19 cellular contexts compared by ENCODE assay signal in the genomic region with DNA sequence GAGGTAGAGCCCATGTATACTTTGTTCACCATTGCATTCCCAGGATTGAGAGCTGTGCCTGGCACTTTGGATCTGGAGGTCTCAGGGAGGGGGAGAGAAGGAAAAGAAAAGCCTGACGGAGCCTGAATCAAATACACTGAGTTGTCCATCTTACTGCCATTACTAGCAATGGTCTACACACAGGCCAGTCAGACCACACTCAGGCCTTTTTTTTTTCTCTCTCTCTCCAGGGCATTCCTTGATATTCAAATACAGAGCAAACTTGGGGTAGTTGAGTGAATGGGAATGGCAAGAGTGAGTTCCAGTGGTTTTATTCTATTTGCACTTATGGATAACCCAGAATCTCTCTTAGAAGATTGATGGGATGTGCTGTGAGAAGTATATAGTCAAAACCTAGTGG. TPM values are rescaled to one million over a fixed set of nuclear protein-coding genes. Genes with fewer than 3 reads are reported as not detected.
DNase-seq lines count a peak whose midpoint lies in the region; ATAC-seq and TF ChIP-seq lines count a peak whose summit lies in the region.
"Had no signal": no experiment of that assay in that cellular context is flagged by ENCODE, and none has a peak within 500 bp of the region (broad histone marks: within the 10 kb centered on the region; RNA-seq: fewer than 3 reads in every experiment).

No MANE protein-coding gene starts in this region.

- H2AFZ ChIP-seq in neural progenitor cell (replicated peaks), result peak overlapping the region; percentile 13

- H3K27me3 ChIP-seq in neural progenitor cell, result no peaks in the 10 kb centered on the region
- H3K27me3 ChIP-seq: BLaER1 treated with 17β-estradiol and CSF1 and Interleukin-3, amounts not matched to agents 10 nM and 100 nM had no signal

- no peak overlapping the region for H3K4me3 ChIP-seq in neural progenitor cell
- H3K4me3 ChIP-seq: BLaER1 treated with 17β-estradiol and CSF1 and Interleukin-3, amounts not matched to agents 10 nM and 100 nM; GM12878; K562 had no signal

- ATAC-seq in HG02870 (IDR thresholded peaks at IDR 0.05; ENCODE audit: unreplicated experiment) (no peak), HG03108 (IDR thresholded peaks at IDR 0.05; ENCODE audit: unreplicated experiment) (no peak)
- ATAC-seq: CD8-positive, alpha-beta T cell; GM12878; K562 had no signal

- DNase-seq in chondrocyte (ENCODE audit: low spot score), result no peak
- DNase-seq in neural progenitor cell (ENCODE audit: low spot score), result peak; percentile 32
- DNase-seq in DMS 273 treated with DMSO at 0.1 percent for 48 hours (lab: John Stamatoyannopoulos, UW), result no peak
- DNase-seq: 8988T; Calu3; CD8-positive, alpha-beta T cell; DMS53; DND-41; EL; HCEC 1CT; IMR-90 had no signal

- H3K4me1 ChIP-seq in neural progenitor cell, result peaks cover 8% of the 10 kb centered on the region
- H3K4me1 ChIP-seq: BLaER1 treated with 17β-estradiol and CSF1 and Interleukin-3, amounts not matched to agents 10 nM and 100 nM had no signal

- H3K9me3 Mint-ChIP-seq in chondrocyte (ENCODE audit: low read depth) (peaks cover 2% of the 10 kb centered on the region), neural progenitor cell (peaks cover 15% of the 10 kb centered on the region)
- H3K9me3 Mint-ChIP-seq: CD8-positive, alpha-beta T cell had no signal

- peaks cover 37% of the 10 kb centered on the region for H3K4me1 Mint-ChIP-seq in chondrocyte (ENCODE audit: low read depth)
- no peaks in the 10 kb centered on the region for H3K4me1 Mint-ChIP-seq in neural progenitor cell
- H3K4me1 Mint-ChIP-seq: B cell had no signal

- H3K27ac ChIP-seq in 22Rv1 (peak overlapping the region; percentile 11; the same call in 1 of the 2 replicates), neural progenitor cell (no peak overlapping the region), temporal lobe (ENCODE audit: low read depth, low read length) (peak overlapping the region; percentile 27)
- H3K27ac ChIP-seq: BLaER1 treated with 17β-estradiol and CSF1 and Interleukin-3, amounts not matched to agents 10 nM and 100 nM had no signal

- H3K4me2 ChIP-seq in neural progenitor cell, result peak overlapping the region; percentile 7
- H3K4me2 ChIP-seq: BLaER1 treated with 17β-estradiol and CSF1 and Interleukin-3, amounts not matched to agents 10 nM and 100 nM had no signal

- no peak overlapping the region for H3K4me3 Mint-ChIP-seq in chondrocyte (ENCODE audit: unreplicated experiment)
- no peak overlapping the region for H3K4me3 Mint-ChIP-seq in neural progenitor cell
- H3K4me3 Mint-ChIP-seq: B cell; CD8-positive, alpha-beta T cell had no signal

- no peaks in the 10 kb centered on the region for H3F3A ChIP-seq in neural progenitor cell (ENCODE audit: low read depth)

- H3K79me2 ChIP-seq in neural progenitor cell (ENCODE audit: low read depth), result no peaks in the 10 kb centered on the region

- TF ChIP-seq CTCF in 22Rv1 (IDR thresholded peaks at IDR 0.05) (no peak), chondrocyte (IDR thresholded peaks at IDR 0.05) (no peak), neural progenitor cell (IDR thresholded peaks at IDR 0.05) (no peak)

- H3K36me3 Mint-ChIP-seq in chondrocyte (ENCODE audit: low read depth), result peaks cover 6% of the 10 kb centered on the region
- H3K36me3 Mint-ChIP-seq in neural progenitor cell, result peaks cover 27% of the 10 kb centered on the region
- H3K36me3 Mint-ChIP-seq: CD8-positive, alpha-beta T cell had no signal

- H3K9me3 ChIP-seq in neural progenitor cell (ENCODE audit: low read depth), result no peaks in the 10 kb centered on the region

- H3K27ac Mint-ChIP-seq in chondrocyte (ENCODE audit: unreplicated experiment), result peak overlapping the region; percentile 6
- H3K27ac Mint-ChIP-seq in neural progenitor cell, result no peak overlapping the region
- H3K27ac Mint-ChIP-seq: B cell; CD8-positive, alpha-beta T cell had no signal

- H3K27me3 Mint-ChIP-seq in chondrocyte (ENCODE audit: low read depth) (no peaks in the 10 kb centered on the region), neural progenitor cell (ENCODE audit: insufficient read depth, low read depth) (no peaks in the 10 kb centered on the region)

- no peaks in the 10 kb centered on the region for H4K20me1 ChIP-seq in neural progenitor cell (ENCODE audit: low read depth)
- H4K20me1 ChIP-seq: BLaER1 treated with 17β-estradiol and CSF1 and Interleukin-3, amounts not matched to agents 10 nM and 100 nM had no signal

- no peak overlapping the region for H3K9ac ChIP-seq in neural progenitor cell
- H3K9ac ChIP-seq: BLaER1 treated with 17β-estradiol and CSF1 and Interleukin-3, amounts not matched to agents 10 nM and 100 nM had no signal

- no peaks in the 10 kb centered on the region for H3K36me3 ChIP-seq in neural progenitor cell
- H3K36me3 ChIP-seq: BLaER1 treated with 17β-estradiol and CSF1 and Interleukin-3, amounts not matched to agents 10 nM and 100 nM had no signal

RNA-seq across cellular contexts. Expression of gene DSEL, which starts 11.8 kb away (rescaled TPM):
- total RNA-seq in chondrocyte, result 49.3 to 86.6 TPM (median 49.8 TPM) in 3 replicates
- 7.1 and 8.6 TPM in 2 replicates for total RNA-seq in neural progenitor cell (ENCODE audit: low replicate concordance)
- 59.0 TPM for total RNA-seq in temporal lobe
